Comparison of ENCODE assay signal across 26 cellular contexts in genomic region chr3:53813876-53814275, GRCh38. TPM values are rescaled to one million over a fixed set of nuclear protein-coding genes. Genes with fewer than 3 reads are reported as not detected.
"Had no signal": no experiment of that assay in that cellular context is flagged by ENCODE, and none has a peak within 500 bp of the region (broad histone marks: within the 10 kb centered on the region; RNA-seq: fewer than 3 reads in every experiment).

No MANE protein-coding gene starts in this region.

- H3K27me3 Mint-ChIP-seq: stimulated activated memory B cell treated with anti-CD40 and anti-IgM and Interleukin-4, amounts not matched to agents 10 μg/mL and 1 μg/mL and 100 μg/mL, for 72 hours; type B pancreatic cell had no signal

- H3K27me3 ChIP-seq: gastroesophageal sphincter, hepatocyte, neural progenitor cell, pancreas, right lobe of liver, uterus had no signal

- H2AFZ ChIP-seq: hepatocyte, neural progenitor cell had no signal

- H3K27ac ChIP-seq: esophagus squamous epithelium, gastroesophageal sphincter, hepatocyte, neural progenitor cell, pancreas, psoas muscle, right lobe of liver, spleen, uterus had no signal

- H3K9me3 ChIP-seq: esophagus squamous epithelium, gastroesophageal sphincter, pancreas, psoas muscle, right lobe of liver, spleen, uterus had no signal

- FAIRE-seq: colon, pancreas had no signal

- H3K36me3 Mint-ChIP-seq: naive thymus-derived CD4-positive, alpha-beta T cell; neural progenitor cell; type B pancreatic cell had no signal

- H3K4me3 Mint-ChIP-seq: naive thymus-derived CD4-positive, alpha-beta T cell; neural progenitor cell; stimulated activated memory B cell treated with anti-CD40 and anti-IgM and Interleukin-4, amounts not matched to agents 10 μg/mL and 1 μg/mL and 100 μg/mL, for 72 hours; stimulated activated naive CD8-positive, alpha-beta T cell treated with anti-CD3 and anti-CD28 coated beads, Interleukin-15, amount 100 ng/mL, for 72 hours; type B pancreatic cell had no signal

- H3K79me2 ChIP-seq: hepatocyte had no signal

- ATAC-seq: gastroesophageal sphincter; left colon; naive thymus-derived CD4-positive, alpha-beta T cell; pancreas; stimulated activated memory B cell treated with anti-CD40 and anti-IgM and Interleukin-4, amounts not matched to agents 10 μg/mL and 1 μg/mL and 100 μg/mL, for 72 hours; stimulated activated naive CD8-positive, alpha-beta T cell treated with anti-CD3 and anti-CD28 coated beads, Interleukin-15, amount 100 ng/mL, for 72 hours had no signal

- H3K4me1 Mint-ChIP-seq: stimulated activated naive CD8-positive, alpha-beta T cell treated with anti-CD3 and anti-CD28 coated beads, Interleukin-15, amount 100 ng/mL, for 72 hours had no signal

- H3K4me3 ChIP-seq: esophagus squamous epithelium, gastroesophageal sphincter, hepatocyte, neural progenitor cell, pancreas, psoas muscle, right lobe of liver, spleen, uterus had no signal

- H3K9me3 Mint-ChIP-seq: naive thymus-derived CD4-positive, alpha-beta T cell; neural progenitor cell; stimulated activated memory B cell treated with anti-CD40 and anti-IgM and Interleukin-4, amounts not matched to agents 10 μg/mL and 1 μg/mL and 100 μg/mL, for 72 hours; stimulated activated naive CD8-positive, alpha-beta T cell treated with anti-CD3 and anti-CD28 coated beads, Interleukin-15, amount 100 ng/mL, for 72 hours; type B pancreatic cell had no signal

- H3K4me2 ChIP-seq: hepatocyte, neural progenitor cell had no signal

- DNase-seq: cerebellar nuclear complex; dermis blood vessel endothelial cell; esophagus squamous epithelium; foreskin fibroblast; mesendoderm; naive thymus-derived CD4-positive, alpha-beta T cell; occipital lobe; pancreas; psoas muscle; retina; spleen; stimulated activated CD4-positive, alpha-beta T cell treated with anti-CD3 and anti-CD28 coated beads, Interleukin-15, amount 100 ng/mL, for 24 hours; stimulated activated CD4-positive, alpha-beta T cell treated with anti-CD3 and anti-CD28 coated beads, Interleukin-1b, Interleukin-23, amount 100 ng/mL, for 48 hours; stimulated activated CD4-positive, alpha-beta T cell treated with anti-CD3 and anti-CD28 coated beads, Interleukin-4, amount 100 ng/mL, for 24 hours; stimulated activated naive CD8-positive, alpha-beta T cell treated with anti-CD3 and anti-CD28 coated beads, Interleukin-15, amount 100 ng/mL, for 72 hours; substantia nigra; uterus had no signal

- H3K27ac Mint-ChIP-seq: naive thymus-derived CD4-positive, alpha-beta T cell; neural progenitor cell; stimulated activated memory B cell treated with anti-CD40 and anti-IgM and Interleukin-4, amounts not matched to agents 10 μg/mL and 1 μg/mL and 100 μg/mL, for 72 hours; stimulated activated naive CD8-positive, alpha-beta T cell treated with anti-CD3 and anti-CD28 coated beads, Interleukin-15, amount 100 ng/mL, for 72 hours; type B pancreatic cell had no signal

- H3K9ac ChIP-seq: neural progenitor cell had no signal

- H3K4me1 ChIP-seq: esophagus squamous epithelium, gastroesophageal sphincter, neural progenitor cell, pancreas, psoas muscle, right lobe of liver, spleen, uterus had no signal

- H3K36me3 ChIP-seq: esophagus squamous epithelium, neural progenitor cell, uterus had no signal

RNA-seq across cellular contexts. Expression of gene CHDH, which starts 32.3 kb away (rescaled TPM):
- polyA plus RNA-seq: naive thymus-derived CD4-positive, alpha-beta T cell had no signal

RNA-seq across cellular contexts. Expression of gene IL17RB, which starts 32.5 kb away (rescaled TPM):
- total RNA-seq: dermis blood vessel endothelial cell, lung microvascular endothelial cell had no signal
